Comparison of ENCODE assay signal across 8 cellular contexts in the genomic region with DNA sequence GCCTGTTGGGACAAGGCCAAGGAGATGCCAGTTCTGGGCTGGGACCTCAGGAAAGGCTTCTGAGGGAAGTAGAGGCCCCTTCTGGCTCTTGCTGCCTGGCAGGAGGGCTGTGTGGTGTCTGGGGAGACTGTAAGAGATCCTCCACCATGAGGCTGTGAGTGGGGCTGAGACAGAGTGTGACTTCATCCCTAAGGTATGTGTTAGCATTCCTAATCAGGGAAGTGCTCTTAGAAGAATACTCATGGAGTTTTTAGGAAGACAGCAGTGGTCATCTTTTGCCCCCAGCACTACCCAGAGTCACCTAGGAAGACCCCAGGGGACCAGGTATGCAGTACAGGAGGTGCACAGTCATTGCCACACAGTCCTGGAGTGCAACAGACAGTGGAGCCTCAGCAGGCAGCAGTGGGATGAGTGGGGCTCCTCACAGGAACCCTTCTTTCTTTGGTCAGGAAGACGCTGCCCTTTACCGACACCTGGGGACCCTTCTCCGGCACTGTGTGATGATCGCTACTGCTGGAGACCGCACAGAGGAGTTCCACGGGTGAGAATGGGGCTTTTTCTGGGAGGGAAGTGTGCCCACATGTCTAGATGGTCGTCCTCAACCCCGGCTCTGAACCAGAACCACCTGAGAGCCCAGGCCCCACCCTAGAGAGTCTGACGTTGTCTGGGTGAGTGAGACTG. TPM values are rescaled to one million over a fixed set of nuclear protein-coding genes. Genes with fewer than 3 reads are reported as not detected.
A peak's percentile ranks its signal among the peaks of the same experiment; 100 is the strongest.
DNase-seq lines count a peak whose midpoint lies in the region; ATAC-seq, FAIRE-seq and TF ChIP-seq lines count a peak whose summit lies in the region.

No MANE protein-coding gene starts in this region.

- peaks cover 35 to 58% of the 10 kb centered on the region in 2 experiments for H3K36me3 ChIP-seq in HepG2 (replicated peaks in 1 of 2; ENCODE audit: control insufficient read depth in 1 of 2, insufficient read depth in 2 of 2, low read length in 2 of 2)

- TF ChIP-seq EP300 in HepG2 (IDR thresholded peaks at IDR 0.05; ENCODE audit: low read depth in 2 of 2, low read length in 2 of 2) (no peak), HepG2 (CRISPR knock-in tag; IDR thresholded peaks at IDR 0.05; ENCODE audit: borderline replicate concordance) (no peak)

- no peak for TF ChIP-seq CTCF in 22Rv1 (IDR thresholded peaks at IDR 0.05)
- no peak for TF ChIP-seq CTCF in HepG2 (CRISPR knock-in tag; IDR thresholded peaks at IDR 0.05)

- peaks cover 45% of the 10 kb centered on the region for H3K79me2 ChIP-seq in HepG2 (ENCODE audit: insufficient read depth, low read length)

- H3K9me3 ChIP-seq in HepG2 (ENCODE audit: low read length) = no peaks in the 10 kb centered on the region

- in situ Hi-C loops in HepG2 (cut with HindIII; ENCODE audit: extremely low pct_ligation_motif_present, low pct_unique_long_range_greater_than_20kb) = no loop called here

- no peaks in the 10 kb centered on the region; a peak in 1 of 5 replicates for H3K27me3 ChIP-seq in HepG2 (ENCODE audit: control insufficient read depth in 1 of 2, insufficient read depth in 2 of 2, low read length in 2 of 2)

- intact Hi-C loops in HepG2 (cut with micrococcal nuclease; ENCODE audit: unreplicated experiment) = no loop called here

- H3K27ac ChIP-seq in 22Rv1 (peak overlapping the region; percentile 99), HepG2 (ENCODE audit: extremely low read length, insufficient read depth, low read length) (peak overlapping the region; percentile 18)

- CTCF ChIA-PET in HepG2 (lab: Yijun Ruan, JAX; ENCODE audit: low intra/inter-chr PET ratio, low total read pairs) = no interaction called here

- DNase-seq in HK-2 (ENCODE audit: unreplicated experiment) = peak; percentile 49
- DNase-seq in amniotic epithelial cell (ENCODE audit: low read depth) = peak; percentile 80
- no peak for DNase-seq in HepG2 (ENCODE audit: low spot score)
- no peak for DNase-seq in GM19238 (ENCODE audit: insufficient read length, low spot score)
- no peak for DNase-seq in CD1c-positive myeloid dendritic cell (ENCODE audit: extremely low spot score)

- no TSS peak for BruUV-seq in HepG2 (replicated peaks; lab: Mats Ljungman, UMichigan)

- no peak for TF ChIP-seq POLR2A in HepG2 (IDR thresholded peaks at IDR 0.05; ENCODE audit: insufficient read depth in 1 of 2, low read depth in 2 of 2, low read length in 2 of 2)

- peak overlapping the region; percentile 100; the same call in 1 of the 2 replicates for H3K9ac ChIP-seq in HepG2 (ENCODE audit: insufficient read depth, low read depth, low read length)

- FAIRE-seq in HepG2 (lab: Jason Lieb, UNC) = no peak

- peak overlapping the region in 2 of 3 experiments; percentile 5 to 90; a peak in 2 of 6 replicates for H3K4me3 ChIP-seq in HepG2 (replicated peaks in 1 of 3; ENCODE audit: insufficient read depth in 1 of 3, low read depth in 2 of 3, low read length in 3 of 3)

- 100% methylated on average over 4 of the region's 9 CpGs for WGBS in HepG2 (ENCODE audit: low lambda C conversion rate)

- H3K4me2 ChIP-seq in HepG2 (ENCODE audit: low read depth, low read length) = peak overlapping the region; percentile 85

- ATAC-seq in HepG2 (no peak), GM21528 (IDR thresholded peaks at IDR 0.05; ENCODE audit: low FRiP score, unreplicated experiment) (no peak), GM21619 (IDR thresholded peaks at IDR 0.05; ENCODE audit: unreplicated experiment) (no peak)

- no peak for TF ChIP-seq RAD21 in HepG2 (CRISPR knock-in tag; IDR thresholded peaks at IDR 0.05)

- H3K4me1 ChIP-seq in HepG2 (ENCODE audit: insufficient read depth, low read length) = peaks cover 30% of the 10 kb centered on the region

- H4K20me1 ChIP-seq in HepG2 (ENCODE audit: insufficient read depth, low read length) = peaks cover 7% of the 10 kb centered on the region; the same call in 1 of the 2 replicates

- POLR2A ChIA-PET in HepG2 (lab: Yijun Ruan, JAX) = interaction anchor here (1.1 kb wide), 1 partner anchor 146 kb away, joined by 4 read pairs; no protein-coding TSS in a partner anchor

- no peak overlapping the region for H2AFZ ChIP-seq in HepG2 (ENCODE audit: low read length)

RNA-seq across cellular contexts. Expression of a gene that starts 2.8 kb away (rescaled TPM):
- total RNA-seq in HepG2 (2016; rRNA removed; fragmentation: Illumina TruSeq; extraction: Trizol) = 62.1 and 65.0 TPM in 2 replicates
- total RNA-seq in HepG2 (2016; cell fraction: cytosol; rRNA removed; fragmentation: Illumina TruSeq; extraction: Trizol; ENCODE audit: low read depth) = 21.7 and 29.0 TPM in 2 replicates
- 55.5 and 60.4 TPM in 2 replicates for total RNA-seq in HepG2 (2016; cell fraction: insoluble cytoplasmic fraction; rRNA removed; fragmentation: Illumina TruSeq; extraction: Trizol)
- 36.9 and 43.2 TPM in 2 replicates for total RNA-seq in HepG2 (2016; cell fraction: membrane; rRNA removed; fragmentation: Illumina TruSeq; extraction: Trizol)
- total RNA-seq in HepG2 (2016; cell fraction: nucleus; rRNA removed; fragmentation: Illumina TruSeq; extraction: Trizol) = 37.1 and 38.2 TPM in 2 replicates
- polyA plus RNA-seq in HepG2 (2011; rRNA removed) = 63.8 and 84.3 TPM in 2 replicates
- 47.5 and 48.4 TPM in 2 replicates for polyA plus RNA-seq in HepG2 (2011; cell fraction: cytosol; rRNA removed)
- 143 and 165 TPM in 2 replicates for polyA plus RNA-seq in HepG2 (2011; cell fraction: nucleus; rRNA removed)
- 24.6 and 31.6 TPM in 2 replicates for polyA plus RNA-seq in HepG2 (2012)
- 10.5 and 10.6 TPM in 2 replicates for polyA plus RNA-seq in HepG2 (2016; cell fraction: cytosol; fragmentation: Illumina TruSeq; extraction: Trizol; ENCODE audit: low read depth)
- 53.7 and 58.5 TPM in 2 replicates for polyA plus RNA-seq in HepG2 (2016; cell fraction: insoluble cytoplasmic fraction; fragmentation: Illumina TruSeq; extraction: Trizol; ENCODE audit: low read depth)
- polyA plus RNA-seq in HepG2 (2016; cell fraction: membrane; fragmentation: Illumina TruSeq; extraction: Trizol; ENCODE audit: low read depth) = 26.8 and 29.3 TPM in 2 replicates
- polyA plus RNA-seq in HepG2 (2016; cell fraction: nucleus; fragmentation: Illumina TruSeq; extraction: Trizol; ENCODE audit: insufficient read depth, low read depth) = 68.0 and 76.5 TPM in 2 replicates
- polyA minus RNA-seq in HepG2 (2011; rRNA and poly(A)+ RNA removed; ENCODE audit: low replicate concordance) = 155 and 191 TPM in 2 replicates
- 24.9 and 36.3 TPM in 2 replicates for polyA minus RNA-seq in HepG2 (2011; cell fraction: cytosol; rRNA and poly(A)+ RNA removed)
- polyA minus RNA-seq in HepG2 (2011; cell fraction: nucleus; rRNA and poly(A)+ RNA removed) = 47.4 and 55.1 TPM in 2 replicates

RNA-seq across cellular contexts. Expression of a gene that starts 3.1 kb away (rescaled TPM):
- 26.2 and 27.3 TPM in 2 replicates for total RNA-seq in HepG2 (2016; rRNA removed; fragmentation: Illumina TruSeq; extraction: Trizol)
- 12.4 and 15.5 TPM in 2 replicates for total RNA-seq in HepG2 (2016; cell fraction: cytosol; rRNA removed; fragmentation: Illumina TruSeq; extraction: Trizol; ENCODE audit: low read depth)
- total RNA-seq in HepG2 (2016; cell fraction: insoluble cytoplasmic fraction; rRNA removed; fragmentation: Illumina TruSeq; extraction: Trizol) = 25.7 and 25.9 TPM in 2 replicates
- total RNA-seq in HepG2 (2016; cell fraction: membrane; rRNA removed; fragmentation: Illumina TruSeq; extraction: Trizol) = 28.2 and 33.2 TPM in 2 replicates
- 21.6 and 23.3 TPM in 2 replicates for total RNA-seq in HepG2 (2016; cell fraction: nucleus; rRNA removed; fragmentation: Illumina TruSeq; extraction: Trizol)
- 59.6 and 62.3 TPM in 2 replicates for polyA plus RNA-seq in HepG2 (2011; rRNA removed)
- 56.2 and 64.1 TPM in 2 replicates for polyA plus RNA-seq in HepG2 (2011; cell fraction: cytosol; rRNA removed)
- 79.4 and 81.9 TPM in 2 replicates for polyA plus RNA-seq in HepG2 (2011; cell fraction: nucleus; rRNA removed)
- 26.9 and 27.4 TPM in 2 replicates for polyA plus RNA-seq in HepG2 (2012)
- polyA plus RNA-seq in HepG2 (2016; cell fraction: cytosol; fragmentation: Illumina TruSeq; extraction: Trizol; ENCODE audit: low read depth) = 14.0 and 16.4 TPM in 2 replicates
- polyA plus RNA-seq in HepG2 (2016; cell fraction: insoluble cytoplasmic fraction; fragmentation: Illumina TruSeq; extraction: Trizol; ENCODE audit: low read depth) = 36.2 and 45.0 TPM in 2 replicates
- polyA plus RNA-seq in HepG2 (2016; cell fraction: membrane; fragmentation: Illumina TruSeq; extraction: Trizol; ENCODE audit: low read depth) = 37.8 and 37.9 TPM in 2 replicates
- 43.9 and 46.1 TPM in 2 replicates for polyA plus RNA-seq in HepG2 (2016; cell fraction: nucleus; fragmentation: Illumina TruSeq; extraction: Trizol; ENCODE audit: insufficient read depth, low read depth)
- 46.5 and 151 TPM in 2 replicates for polyA minus RNA-seq in HepG2 (2011; rRNA and poly(A)+ RNA removed; ENCODE audit: low replicate concordance)
- polyA minus RNA-seq in HepG2 (2011; cell fraction: cytosol; rRNA and poly(A)+ RNA removed) = 19.7 and 22.1 TPM in 2 replicates
- polyA minus RNA-seq in HepG2 (2011; cell fraction: nucleus; rRNA and poly(A)+ RNA removed) = 61.4 and 63.9 TPM in 2 replicates

RNA-seq across cellular contexts. Expression of a gene that starts 17.4 kb away (rescaled TPM):
- not detected in 2 replicates for total RNA-seq in HepG2 (2016; rRNA removed; fragmentation: Illumina TruSeq; extraction: Trizol)
- total RNA-seq in HepG2 (2016; cell fraction: cytosol; rRNA removed; fragmentation: Illumina TruSeq; extraction: Trizol; ENCODE audit: low read depth) = not detected in 2 replicates
- total RNA-seq in HepG2 (2016; cell fraction: insoluble cytoplasmic fraction; rRNA removed; fragmentation: Illumina TruSeq; extraction: Trizol) = not detected in 2 replicates
- not detected in 2 replicates for total RNA-seq in HepG2 (2016; cell fraction: membrane; rRNA removed; fragmentation: Illumina TruSeq; extraction: Trizol)
- not detected in 2 replicates for total RNA-seq in HepG2 (2016; cell fraction: nucleus; rRNA removed; fragmentation: Illumina TruSeq; extraction: Trizol)
- polyA plus RNA-seq in HepG2 (2011; rRNA removed) = not detected in 2 replicates
- not detected in 2 replicates for polyA plus RNA-seq in HepG2 (2011; cell fraction: cytosol; rRNA removed)
- not detected in 2 replicates for polyA plus RNA-seq in HepG2 (2011; cell fraction: nucleus; rRNA removed)
- not detected in 2 replicates for polyA plus RNA-seq in HepG2 (2012)
- not detected in 2 replicates for polyA plus RNA-seq in HepG2 (2016; cell fraction: cytosol; fragmentation: Illumina TruSeq; extraction: Trizol; ENCODE audit: low read depth)
- polyA plus RNA-seq in HepG2 (2016; cell fraction: insoluble cytoplasmic fraction; fragmentation: Illumina TruSeq; extraction: Trizol; ENCODE audit: low read depth) = not detected in 2 replicates
- polyA plus RNA-seq in HepG2 (2016; cell fraction: membrane; fragmentation: Illumina TruSeq; extraction: Trizol; ENCODE audit: low read depth) = not detected in 2 replicates
- polyA plus RNA-seq in HepG2 (2016; cell fraction: nucleus; fragmentation: Illumina TruSeq; extraction: Trizol; ENCODE audit: insufficient read depth, low read depth) = not detected in 2 replicates
- not detected in 2 replicates for polyA minus RNA-seq in HepG2 (2011; rRNA and poly(A)+ RNA removed; ENCODE audit: low replicate concordance)
- not detected in 2 replicates for polyA minus RNA-seq in HepG2 (2011; cell fraction: cytosol; rRNA and poly(A)+ RNA removed)
- not detected in 2 replicates for polyA minus RNA-seq in HepG2 (2011; cell fraction: nucleus; rRNA and poly(A)+ RNA removed)

RNA-seq across cellular contexts. Expression of a gene that starts 25.9 kb away (rescaled TPM):
- 12.9 and 15.1 TPM in 2 replicates for total RNA-seq in HepG2 (2016; rRNA removed; fragmentation: Illumina TruSeq; extraction: Trizol)
- 4.3 and 4.7 TPM in 2 replicates for total RNA-seq in HepG2 (2016; cell fraction: cytosol; rRNA removed; fragmentation: Illumina TruSeq; extraction: Trizol; ENCODE audit: low read depth)
- 12.6 and 15.2 TPM in 2 replicates for total RNA-seq in HepG2 (2016; cell fraction: insoluble cytoplasmic fraction; rRNA removed; fragmentation: Illumina TruSeq; extraction: Trizol)
- 7.0 and 8.3 TPM in 2 replicates for total RNA-seq in HepG2 (2016; cell fraction: membrane; rRNA removed; fragmentation: Illumina TruSeq; extraction: Trizol)
- 11.1 and 12.1 TPM in 2 replicates for total RNA-seq in HepG2 (2016; cell fraction: nucleus; rRNA removed; fragmentation: Illumina TruSeq; extraction: Trizol)
- polyA plus RNA-seq in HepG2 (2011; rRNA removed) = 18.2 and 19.0 TPM in 2 replicates
- polyA plus RNA-seq in HepG2 (2011; cell fraction: cytosol; rRNA removed) = 16.5 and 17.1 TPM in 2 replicates
- 39.8 and 57.2 TPM in 2 replicates for polyA plus RNA-seq in HepG2 (2011; cell fraction: nucleus; rRNA removed)
- 16.8 and 22.4 TPM in 2 replicates for polyA plus RNA-seq in HepG2 (2012)
- polyA plus RNA-seq in HepG2 (2016; cell fraction: cytosol; fragmentation: Illumina TruSeq; extraction: Trizol; ENCODE audit: low read depth) = 3.1 TPM in 2 replicates
- 15.2 and 18.2 TPM in 2 replicates for polyA plus RNA-seq in HepG2 (2016; cell fraction: insoluble cytoplasmic fraction; fragmentation: Illumina TruSeq; extraction: Trizol; ENCODE audit: low read depth)
- polyA plus RNA-seq in HepG2 (2016; cell fraction: membrane; fragmentation: Illumina TruSeq; extraction: Trizol; ENCODE audit: low read depth) = 6.2 and 6.5 TPM in 2 replicates
- 43.9 and 44.8 TPM in 2 replicates for polyA plus RNA-seq in HepG2 (2016; cell fraction: nucleus; fragmentation: Illumina TruSeq; extraction: Trizol; ENCODE audit: insufficient read depth, low read depth)
- polyA minus RNA-seq in HepG2 (2011; rRNA and poly(A)+ RNA removed; ENCODE audit: low replicate concordance) = 12.3 and 25.8 TPM in 2 replicates
- polyA minus RNA-seq in HepG2 (2011; cell fraction: cytosol; rRNA and poly(A)+ RNA removed) = 6.1 and 7.0 TPM in 2 replicates
- polyA minus RNA-seq in HepG2 (2011; cell fraction: nucleus; rRNA and poly(A)+ RNA removed) = 15.4 and 20.0 TPM in 2 replicates

RNA-seq across cellular contexts. Expression of a gene that starts 26.5 kb away (rescaled TPM):
- 117 and 172 TPM in 2 replicates for total RNA-seq in HepG2 (2016; rRNA removed; fragmentation: Illumina TruSeq; extraction: Trizol)
- 23.5 and 27.8 TPM in 2 replicates for total RNA-seq in HepG2 (2016; cell fraction: cytosol; rRNA removed; fragmentation: Illumina TruSeq; extraction: Trizol; ENCODE audit: low read depth)
- total RNA-seq in HepG2 (2016; cell fraction: insoluble cytoplasmic fraction; rRNA removed; fragmentation: Illumina TruSeq; extraction: Trizol) = 119 and 174 TPM in 2 replicates
- 34.7 and 39.6 TPM in 2 replicates for total RNA-seq in HepG2 (2016; cell fraction: membrane; rRNA removed; fragmentation: Illumina TruSeq; extraction: Trizol)
- 57.8 and 58.4 TPM in 2 replicates for total RNA-seq in HepG2 (2016; cell fraction: nucleus; rRNA removed; fragmentation: Illumina TruSeq; extraction: Trizol)
- polyA plus RNA-seq in HepG2 (2011; rRNA removed) = 78.5 and 83.0 TPM in 2 replicates
- 85.7 and 91.7 TPM in 2 replicates for polyA plus RNA-seq in HepG2 (2011; cell fraction: cytosol; rRNA removed)
- polyA plus RNA-seq in HepG2 (2011; cell fraction: nucleus; rRNA removed) = 55.6 and 67.0 TPM in 2 replicates
- polyA plus RNA-seq in HepG2 (2012) = 61.4 and 66.9 TPM in 2 replicates
- 17.8 and 18.9 TPM in 2 replicates for polyA plus RNA-seq in HepG2 (2016; cell fraction: cytosol; fragmentation: Illumina TruSeq; extraction: Trizol; ENCODE audit: low read depth)
- 134 and 147 TPM in 2 replicates for polyA plus RNA-seq in HepG2 (2016; cell fraction: insoluble cytoplasmic fraction; fragmentation: Illumina TruSeq; extraction: Trizol; ENCODE audit: low read depth)
- 24.1 and 26.8 TPM in 2 replicates for polyA plus RNA-seq in HepG2 (2016; cell fraction: membrane; fragmentation: Illumina TruSeq; extraction: Trizol; ENCODE audit: low read depth)
- polyA plus RNA-seq in HepG2 (2016; cell fraction: nucleus; fragmentation: Illumina TruSeq; extraction: Trizol; ENCODE audit: insufficient read depth, low read depth) = 102 and 107 TPM in 2 replicates
- polyA minus RNA-seq in HepG2 (2011; rRNA and poly(A)+ RNA removed; ENCODE audit: low replicate concordance) = 52.2 and 63.9 TPM in 2 replicates
- polyA minus RNA-seq in HepG2 (2011; cell fraction: cytosol; rRNA and poly(A)+ RNA removed) = 23.7 and 24.1 TPM in 2 replicates
- 29.9 and 34.1 TPM in 2 replicates for polyA minus RNA-seq in HepG2 (2011; cell fraction: nucleus; rRNA and poly(A)+ RNA removed)

Comparison
In these comparisons a context has a peak if more than half of its experiments do, and no peak if none do; other contexts are left out.
1. DNase-seq: peak in HK-2 (single experiment) and amniotic epithelial cell (single experiment); none in HepG2 (single experiment), GM19238 (single experiment) and CD1c-positive myeloid dendritic cell (single experiment).